ENCODE assay signal across 8 cellular contexts in the genomic region with DNA sequence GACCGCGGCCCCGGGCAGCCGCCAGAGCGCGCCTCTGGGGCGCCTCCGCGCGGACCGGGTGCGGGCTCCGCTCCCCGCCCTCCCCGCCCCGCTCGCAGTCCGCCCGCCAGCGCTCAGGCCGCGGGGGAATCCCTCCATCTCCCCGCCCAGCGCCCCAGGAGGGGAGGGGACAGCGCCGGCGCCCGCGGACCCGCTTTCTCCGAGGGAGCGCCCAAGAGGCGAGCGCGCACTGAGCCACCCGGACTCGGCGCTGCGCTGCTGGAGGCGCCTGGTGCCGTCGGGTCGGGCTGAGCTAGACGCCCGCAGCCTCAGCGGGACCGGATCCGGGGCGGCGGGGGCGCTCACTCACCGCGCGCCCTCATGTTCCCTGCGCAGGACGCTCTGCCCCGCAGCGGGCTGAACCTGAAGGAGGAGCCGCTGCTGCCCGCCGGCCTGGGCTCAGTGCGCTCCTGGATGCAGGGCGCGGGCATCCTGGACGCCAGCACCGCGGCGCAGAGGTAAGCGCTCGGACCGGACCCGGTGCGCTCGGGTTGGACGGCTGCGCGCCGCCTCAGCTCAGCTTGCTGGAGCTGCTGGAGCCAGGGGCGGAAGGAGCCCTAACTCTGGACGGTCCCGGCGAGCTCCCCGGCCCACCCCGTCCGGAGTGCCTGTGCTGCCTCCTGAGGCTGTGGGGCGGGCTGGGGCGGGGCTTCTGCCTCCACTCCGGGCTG. TPM values are rescaled to one million over a fixed set of nuclear protein-coding genes. Genes with fewer than 3 reads are reported as not detected.
A peak's percentile ranks its signal among the peaks of the same experiment; 100 is the strongest.
DNase-seq lines count a peak whose midpoint lies in the region; ATAC-seq and TF ChIP-seq lines count a peak whose summit lies in the region.

No MANE protein-coding gene starts in this region.

- H3K27me3 ChIP-seq in NT2/D1 (ENCODE audit: insufficient read depth, insufficient read length), result peaks cover 54% of the 10 kb centered on the region
- no peaks in the 10 kb centered on the region for H3K27me3 ChIP-seq in right cardiac atrium (ENCODE audit: control insufficient read depth, insufficient read depth)
- H3K27me3 ChIP-seq in gastrocnemius medialis, result peaks cover 21 to 39% (median 29%) of the 10 kb centered on the region in 3 donors

- H3K36me3 ChIP-seq in ES-I3 (ENCODE audit: insufficient read depth, low read length), result no peaks in the 10 kb centered on the region
- no peaks in the 10 kb centered on the region for H3K36me3 ChIP-seq in NT2/D1 (ENCODE audit: insufficient read depth, insufficient read length, low read length)
- H3K36me3 ChIP-seq in gastrocnemius medialis, result no peaks in the 10 kb centered on the region

- TF ChIP-seq CTCF in gastrocnemius medialis (IDR thresholded peaks at IDR 0.05 in 4 of 5, conservative IDR thresholded peaks at IDR 0.05 in 1 of 5), result no peak

- ATAC-seq in right cardiac atrium, result peak; percentile 56 to 71
- no peak for ATAC-seq in gastrocnemius medialis
- no peak for ATAC-seq in HG02610 (IDR thresholded peaks at IDR 0.05; ENCODE audit: unreplicated experiment)
- ATAC-seq in HG03354 (IDR thresholded peaks at IDR 0.05; ENCODE audit: poor library complexity, severe bottlenecking, unreplicated experiment), result no peak

- intact Hi-C loops in right cardiac atrium (cut with DNase I), result no loop called here
- intact Hi-C loops in gastrocnemius medialis (cut with DNase I; ENCODE audit: low total_unique reads), result no loop called here

- H3K27ac ChIP-seq in right cardiac atrium (ENCODE audit: low read length) (no peak overlapping the region), gastrocnemius medialis (peak overlapping the region in 1 of 4 donors; percentile 33)

- H3K9ac ChIP-seq in ES-I3 (ENCODE audit: low read depth, low read length), result peak overlapping the region; percentile 42; the same call in 1 of the 2 replicates
- peak overlapping the region; percentile 56 for H3K9ac ChIP-seq in NT2/D1 (ENCODE audit: insufficient read length, low read depth)

- H3K4me1 ChIP-seq in ES-I3 (ENCODE audit: insufficient read depth, low read length) (peaks cover 13% of the 10 kb centered on the region), NT2/D1 (ENCODE audit: insufficient read depth, insufficient read length) (peaks cover 16% of the 10 kb centered on the region), right cardiac atrium (ENCODE audit: control insufficient read depth, insufficient read depth, low read length) (no peaks in the 10 kb centered on the region), gastrocnemius medialis (no peaks in the 10 kb centered on the region)

- in situ Hi-C loops in gastrocnemius medialis (cut with MboI; ENCODE audit: low sequenced_read_pairs in 4 of 4), result no loop called here

- H3K4me3 ChIP-seq in NT2/D1 (ENCODE audit: insufficient read length, low read depth), result peak overlapping the region; percentile 40
- H3K4me3 ChIP-seq in right cardiac atrium (ENCODE audit: low read length), result peak overlapping the region; percentile 99
- peak overlapping the region; percentile 37 to 48 (median 46) for H3K4me3 ChIP-seq in gastrocnemius medialis

- no peak for DNase-seq in NT2/D1 (ENCODE audit: low read depth, low spot score)
- DNase-seq in activated gamma-delta T cell (lab: John Stamatoyannopoulos, UW), result peak; percentile 54
- peak; percentile 54 to 81 (median 74) for DNase-seq in right cardiac atrium
- no peak for DNase-seq in gastrocnemius medialis
- no peak for DNase-seq in occipital lobe (lab: John Stamatoyannopoulos, UW)

- no peak for TF ChIP-seq POLR2A in gastrocnemius medialis (IDR thresholded peaks at IDR 0.05)

- H3K9me3 ChIP-seq in ES-I3 (ENCODE audit: control insufficient read depth, insufficient read depth, low read length) (no peaks in the 10 kb centered on the region; the same call in 1 of the 2 replicates), NT2/D1 (ENCODE audit: insufficient read depth, low read length) (no peaks in the 10 kb centered on the region), right cardiac atrium (ENCODE audit: control insufficient read depth, low read length) (no peaks in the 10 kb centered on the region), gastrocnemius medialis (no peaks in the 10 kb centered on the region)

- WGBS in right cardiac atrium, result 3% methylated on average over 88 of the region's 88 CpGs

RNA-seq across cellular contexts. Expression of a gene that starts 0.9 kb away (rescaled TPM):
- total RNA-seq in right cardiac atrium (10 to 100 TPM in 2 of 4 donors, 1 to 10 TPM in 2; 9.6 to 13.5 (median 10.2) TPM), gastrocnemius medialis (1 to 10 TPM in 2 of 4 donors, under 1 TPM in 1, not detected in 1; 0.36 to 1.5 (median 1.1) TPM), occipital lobe (10.5 TPM)
- polyA plus RNA-seq in right cardiac atrium, result 4.8 TPM

RNA-seq across cellular contexts. Expression of a gene that starts 29.4 kb away (rescaled TPM):
- 100 to 1,000 TPM; 146 to 166 (median 150) TPM for total RNA-seq in right cardiac atrium
- polyA plus RNA-seq in right cardiac atrium, result 158 TPM
- 100 to 1,000 TPM in 3 of 4 donors, 10 to 100 TPM in 1; 95.5 to 176 (median 136) TPM for total RNA-seq in gastrocnemius medialis
- total RNA-seq in occipital lobe, result 51.6 TPM

RNA-seq across cellular contexts. Expression of a gene that starts 41.0 kb away (rescaled TPM):
- 10 to 100 TPM; 57.9 to 69.2 (median 63.8) TPM for total RNA-seq in right cardiac atrium
- 40.9 TPM for polyA plus RNA-seq in right cardiac atrium
- 10 to 100 TPM; 40.7 to 71.0 (median 54.9) TPM for total RNA-seq in gastrocnemius medialis
- total RNA-seq in occipital lobe, result 114 TPM

Comparison
In these comparisons a context has a peak if more than half of its experiments do, and no peak if none do; other contexts are left out.
1. DNase-seq: peak in activated gamma-delta T cell (single experiment) and right cardiac atrium (3 of 3); none in NT2/D1 (single experiment), gastrocnemius medialis (0 of 2) and occipital lobe (single experiment).
2. H3K4me3 ChIP-seq: peak in every context shown above with its lines; median percentile 99 in right cardiac atrium; 46 in gastrocnemius medialis; 40 in NT2/D1.
3. ATAC-seq: peak in right cardiac atrium (2 of 2); none in gastrocnemius medialis (0 of 2), HG02610 (single experiment) and HG03354 (single experiment).